12 cellular contexts compared by ENCODE assay signal in the genomic region with DNA sequence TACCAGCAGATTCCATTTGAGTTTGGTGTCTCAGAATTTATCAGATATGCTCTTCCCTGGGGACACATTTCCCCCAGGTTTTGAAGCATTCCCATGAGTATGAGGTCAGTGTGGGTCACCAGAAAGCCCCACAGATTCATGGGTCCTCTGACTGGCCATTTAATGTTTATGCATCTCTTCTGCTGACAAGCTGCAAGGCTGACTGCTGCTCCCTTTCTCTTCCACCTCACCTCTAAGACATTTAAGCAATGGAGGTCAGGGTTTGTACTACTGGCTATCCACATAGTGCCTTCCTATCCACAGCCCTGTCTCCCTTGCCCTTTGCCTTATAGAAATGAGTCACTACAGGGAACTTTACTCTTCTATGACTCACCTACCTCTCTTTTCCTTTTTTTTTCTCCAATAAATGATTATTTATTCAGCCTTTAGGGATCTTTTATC.
DNase-seq lines count a peak whose midpoint lies in the region; ATAC-seq and TF ChIP-seq lines count a peak whose summit lies in the region.
"Had no signal": no experiment of that assay in that cellular context is flagged by ENCODE, and none has a peak within 500 bp of the region (broad histone marks: within the 10 kb centered on the region; RNA-seq: fewer than 3 reads in every experiment).

No MANE protein-coding gene starts in this region.

- no peak overlapping the region for H4K91ac ChIP-seq in mesenchymal stem cell (ENCODE audit: low read length)

- H3K4me3 Mint-ChIP-seq in activated CD8-positive, alpha-beta T cell treated with anti-CD3 and anti-CD28 coated beads, Interleukin-2, amount 10 ng/mL, durations not matched to agents 7 days and 5 days, result no peak overlapping the region
- no peak overlapping the region for H3K4me3 Mint-ChIP-seq in activated CD8-positive, alpha-beta T cell treated with anti-CD3 and anti-CD28 coated beads for 36 hours
- no peak overlapping the region for H3K4me3 Mint-ChIP-seq in activated CD4-positive, alpha-beta memory T cell treated with anti-CD3 and anti-CD28 coated beads for 36 hours

- H3K4ac ChIP-seq in mesenchymal stem cell (ENCODE audit: low read depth in 1 of 2, low read length in 2 of 2), result no peak overlapping the region

- H3K14ac ChIP-seq in mesenchymal stem cell (ENCODE audit: low read length in 2 of 2), result no peak overlapping the region

- H3K23ac ChIP-seq in mesenchymal stem cell (ENCODE audit: low read length in 2 of 2), result no peak overlapping the region

- H3K36me3 ChIP-seq in mesenchymal stem cell (ENCODE audit: control insufficient read depth in 1 of 2, insufficient read depth in 2 of 2, low read depth in 1 of 2, low read length in 2 of 2), result no peaks in the 10 kb centered on the region
- H3K36me3 ChIP-seq: uterus had no signal

- no peaks in the 10 kb centered on the region for H3K9me3 Mint-ChIP-seq in activated CD8-positive, alpha-beta T cell treated with anti-CD3 and anti-CD28 coated beads, Interleukin-2, amount 10 ng/mL, durations not matched to agents 7 days and 5 days (ENCODE audit: insufficient read depth)
- H3K9me3 Mint-ChIP-seq in activated CD8-positive, alpha-beta T cell treated with anti-CD3 and anti-CD28 coated beads for 36 hours, result peaks cover 12% of the 10 kb centered on the region
- H3K9me3 Mint-ChIP-seq in activated CD4-positive, alpha-beta memory T cell treated with anti-CD3 and anti-CD28 coated beads for 36 hours, result peaks cover 9% of the 10 kb centered on the region

- ATAC-seq in activated CD8-positive, alpha-beta T cell treated with anti-CD3 and anti-CD28 coated beads, Interleukin-2, amount 10 ng/mL, durations not matched to agents 7 days and 5 days, result no peak
- ATAC-seq in activated CD8-positive, alpha-beta T cell treated with anti-CD3 and anti-CD28 coated beads for 36 hours, result no peak

- no peaks in the 10 kb centered on the region for H3K36me3 Mint-ChIP-seq in activated CD8-positive, alpha-beta T cell treated with anti-CD3 and anti-CD28 coated beads, Interleukin-2, amount 10 ng/mL, durations not matched to agents 7 days and 5 days (ENCODE audit: low read depth)
- no peaks in the 10 kb centered on the region for H3K36me3 Mint-ChIP-seq in activated CD8-positive, alpha-beta T cell treated with anti-CD3 and anti-CD28 coated beads for 36 hours (ENCODE audit: low read depth)
- no peaks in the 10 kb centered on the region for H3K36me3 Mint-ChIP-seq in activated CD4-positive, alpha-beta memory T cell treated with anti-CD3 and anti-CD28 coated beads for 36 hours

- H4K8ac ChIP-seq in mesenchymal stem cell (ENCODE audit: low read length), result no peak overlapping the region

- no peaks in the 10 kb centered on the region for H3K4me1 Mint-ChIP-seq in activated CD8-positive, alpha-beta T cell treated with anti-CD3 and anti-CD28 coated beads, Interleukin-2, amount 10 ng/mL, durations not matched to agents 7 days and 5 days (ENCODE audit: low read depth)
- no peaks in the 10 kb centered on the region for H3K4me1 Mint-ChIP-seq in activated CD8-positive, alpha-beta T cell treated with anti-CD3 and anti-CD28 coated beads for 36 hours (ENCODE audit: low read depth)
- H3K4me1 Mint-ChIP-seq in activated CD4-positive, alpha-beta memory T cell treated with anti-CD3 and anti-CD28 coated beads for 36 hours (ENCODE audit: low read depth), result no peaks in the 10 kb centered on the region

- intact Hi-C loops in activated CD8-positive, alpha-beta T cell treated with anti-CD3 and anti-CD28 coated beads for 36 hours (cut with micrococcal nuclease), result no loop called here
- intact Hi-C loops in activated CD4-positive, alpha-beta memory T cell treated with anti-CD3 and anti-CD28 coated beads for 36 hours (cut with micrococcal nuclease), result no loop called here

- no peak overlapping the region for H2BK120ac ChIP-seq in mesenchymal stem cell (ENCODE audit: low read depth, low read length)

- no peak overlapping the region for H3K27ac Mint-ChIP-seq in activated CD8-positive, alpha-beta T cell treated with anti-CD3 and anti-CD28 coated beads, Interleukin-2, amount 10 ng/mL, durations not matched to agents 7 days and 5 days
- H3K27ac Mint-ChIP-seq in activated CD8-positive, alpha-beta T cell treated with anti-CD3 and anti-CD28 coated beads for 36 hours, result no peak overlapping the region
- no peak overlapping the region for H3K27ac Mint-ChIP-seq in activated CD4-positive, alpha-beta memory T cell treated with anti-CD3 and anti-CD28 coated beads for 36 hours

- H3K27me3 Mint-ChIP-seq in activated CD8-positive, alpha-beta T cell treated with anti-CD3 and anti-CD28 coated beads, Interleukin-2, amount 10 ng/mL, durations not matched to agents 7 days and 5 days (ENCODE audit: low read depth), result peaks cover 15% of the 10 kb centered on the region
- peaks cover 6% of the 10 kb centered on the region for H3K27me3 Mint-ChIP-seq in activated CD8-positive, alpha-beta T cell treated with anti-CD3 and anti-CD28 coated beads for 36 hours
- H3K27me3 Mint-ChIP-seq in activated CD4-positive, alpha-beta memory T cell treated with anti-CD3 and anti-CD28 coated beads for 36 hours, result peaks cover 27% of the 10 kb centered on the region

- no peak for TF ChIP-seq CTCF in coronary artery (IDR thresholded peaks at IDR 0.05)
- TF ChIP-seq CTCF in activated CD8-positive, alpha-beta T cell treated with anti-CD3 and anti-CD28 coated beads for 36 hours (IDR thresholded peaks at IDR 0.05), result no peak

- H2BK5ac ChIP-seq in mesenchymal stem cell (ENCODE audit: low read depth, low read length, poor library complexity, severe bottlenecking), result no peak overlapping the region

- no peaks in the 10 kb centered on the region for H3K79me1 ChIP-seq in mesenchymal stem cell (replicated peaks; ENCODE audit: low read length, poor library complexity, severe bottlenecking)

- DNase-seq in COLO829 (ENCODE audit: low spot score) (peak; percentile 92), LHCN-M2 (ENCODE audit: low read depth) (peak; percentile 76), coronary artery (ENCODE audit: low spot score) (peak; percentile 1), mesenchymal stem cell (peak; percentile 93), UCSD-AML1 (lab: John Stamatoyannopoulos, UW; ENCODE audit: unreplicated experiment) (no peak)
- no peak for DNase-seq in activated CD8-positive, alpha-beta T cell treated with anti-CD3 and anti-CD28 coated beads, Interleukin-2, amount 10 ng/mL, durations not matched to agents 7 days and 5 days
- no peak for DNase-seq in activated CD8-positive, alpha-beta T cell treated with anti-CD3 and anti-CD28 coated beads for 36 hours
- DNase-seq in activated CD4-positive, alpha-beta memory T cell treated with anti-CD3 and anti-CD28 coated beads for 36 hours, result no peak
- DNase-seq: amniotic stem cell, COR-L47, NCI-H2081 treated with DMSO at 0.1 percent for 48 hours, uterus had no signal

- CTCF ChIA-PET in activated CD8-positive, alpha-beta T cell treated with anti-CD3 and anti-CD28 coated beads, Interleukin-2, amount 10 ng/mL, durations not matched to agents 7 days and 5 days (lab: Charles Lee), result no interaction called here
- CTCF ChIA-PET in activated CD8-positive, alpha-beta T cell treated with anti-CD3 and anti-CD28 coated beads for 36 hours (lab: Charles Lee), result no interaction called here
- CTCF ChIA-PET in activated CD4-positive, alpha-beta memory T cell treated with anti-CD3 and anti-CD28 coated beads for 36 hours (lab: Charles Lee), result no interaction called here

- H2BK15ac ChIP-seq in mesenchymal stem cell (ENCODE audit: low read depth, poor library complexity, severe bottlenecking), result no peak overlapping the region

- H3K4me3 ChIP-seq in coronary artery (no peak overlapping the region), mesenchymal stem cell (ENCODE audit: insufficient read depth in 1 of 2, low read depth in 1 of 2, low read length in 2 of 2) (peak overlapping the region in 1 of 2 experiments; percentile 13)
- H3K4me3 ChIP-seq: uterus had no signal

- no peak overlapping the region for H2AFZ ChIP-seq in mesenchymal stem cell (ENCODE audit: low read depth, low read length)

- H3K4me1 ChIP-seq in mesenchymal stem cell (ENCODE audit: control insufficient read depth, insufficient read depth, low read depth, low read length), result no peaks in the 10 kb centered on the region

- POLR2A ChIA-PET in activated CD8-positive, alpha-beta T cell treated with anti-CD3 and anti-CD28 coated beads, Interleukin-2, amount 10 ng/mL, durations not matched to agents 7 days and 5 days (lab: Charles Lee), result no interaction called here
- POLR2A ChIA-PET in activated CD8-positive, alpha-beta T cell treated with anti-CD3 and anti-CD28 coated beads for 36 hours (lab: Charles Lee), result no interaction called here
- POLR2A ChIA-PET in activated CD4-positive, alpha-beta memory T cell treated with anti-CD3 and anti-CD28 coated beads for 36 hours (lab: Charles Lee), result no interaction called here

- no peaks in the 10 kb centered on the region for H3K27me3 ChIP-seq in mesenchymal stem cell (ENCODE audit: control insufficient read depth in 1 of 2, insufficient read depth in 1 of 2, low read length in 2 of 2)
- H3K27me3 ChIP-seq: uterus had no signal

- no peak overlapping the region for H3K9ac ChIP-seq in mesenchymal stem cell (ENCODE audit: low read length)

- no peak overlapping the region for H3K18ac ChIP-seq in mesenchymal stem cell (ENCODE audit: low read depth in 1 of 2, low read length in 2 of 2)

- H3K4me2 ChIP-seq in mesenchymal stem cell (ENCODE audit: low read length, poor library complexity, severe bottlenecking), result no peak overlapping the region

- peaks cover 4% of the 10 kb centered on the region for H3K9me3 ChIP-seq in mesenchymal stem cell (ENCODE audit: control insufficient read depth, low read length)
- H3K9me3 ChIP-seq: uterus had no signal

- no peak overlapping the region for H2AK5ac ChIP-seq in mesenchymal stem cell (ENCODE audit: low read length, severe bottlenecking)

- no peak overlapping the region for H2BK12ac ChIP-seq in mesenchymal stem cell (ENCODE audit: low read length in 2 of 2)

- H3K27ac ChIP-seq in coronary artery (no peak overlapping the region), mesenchymal stem cell (ENCODE audit: low read length, poor library complexity, severe bottlenecking) (peak overlapping the region; percentile 26)

Comparison
In these comparisons a context has a peak if more than half of its experiments do, and no peak if none do; other contexts are left out.
1. DNase-seq: peak in COLO829 (single experiment), LHCN-M2 (single experiment), coronary artery (single experiment) and mesenchymal stem cell (single experiment); none in activated CD8-positive, alpha-beta T cell treated with anti-CD3 and anti-CD28 coated beads, Interleukin-2, amount 10 ng/mL, durations not matched to agents 7 days and 5 days (single experiment), activated CD8-positive, alpha-beta T cell treated with anti-CD3 and anti-CD28 coated beads for 36 hours (single experiment), activated CD4-positive, alpha-beta memory T cell treated with anti-CD3 and anti-CD28 coated beads for 36 hours (single experiment) and UCSD-AML1 (single experiment).